In genomic region chr21:42878993-42879787, GRCh38 we compare ENCODE assay signal across 8 cellular contexts. TPM values are rescaled to one million over a fixed set of nuclear protein-coding genes. Genes with fewer than 3 reads are reported as not detected.
DNase-seq lines count a peak whose midpoint lies in the region; ATAC-seq, FAIRE-seq and TF ChIP-seq lines count a peak whose summit lies in the region.

TSS of gene WDR4 (minus strand) at chr21:42879539. CDS start at chr21:42879495, 44 bp downstream.

- H3K27ac ChIP-seq in HUES48 (ENCODE audit: low read depth, low read length) = peak within 1 kb of the TSS; percentile 99
- peak within 1 kb of the TSS; percentile 98 for H3K27ac ChIP-seq in H1 (ENCODE audit: low read depth, low read length)
- peak within 1 kb of the TSS; percentile 70 for H3K27ac ChIP-seq in mesenchymal stem cell (ENCODE audit: low read length, poor library complexity, severe bottlenecking)

- peaks cover 5% of the 10 kb centered on the region; the same call in 1 of the 2 replicates for H3K4me1 ChIP-seq in HUES48 (ENCODE audit: control insufficient read depth, insufficient read depth, low read length)
- H3K4me1 ChIP-seq in NT2/D1 (ENCODE audit: insufficient read depth, insufficient read length) = peaks cover 2% of the 10 kb centered on the region
- H3K4me1 ChIP-seq in H1 (replicated peaks in 1 of 4; ENCODE audit: control insufficient read depth in 3 of 4, insufficient read depth in 4 of 4, low read length in 3 of 4) = peaks cover 0 to 3% (median under 1%) of the 10 kb centered on the region in 4 experiments; a peak in 2 of 7 replicates
- peaks cover 3% of the 10 kb centered on the region for H3K4me1 ChIP-seq in mesenchymal stem cell (ENCODE audit: control insufficient read depth, insufficient read depth, low read depth, low read length)

- TF ChIP-seq RAD21 in H1 (IDR thresholded peaks at IDR 0.05 in 1 of 2, conservative IDR thresholded peaks at IDR 0.05 in 1 of 2; ENCODE audit: low read depth in 2 of 2, low read length in 2 of 2) = no peak

- H3K4me3 ChIP-seq in HUES48 (ENCODE audit: low read depth, low read length) (peak within 1 kb of the TSS; percentile 89), NT2/D1 (ENCODE audit: insufficient read length, low read depth) (peak within 1 kb of the TSS; percentile 100), H1 (ENCODE audit: extremely low read depth in 1 of 4, insufficient read depth in 2 of 4, low read depth in 3 of 4, low read length in 4 of 4) (peak within 1 kb of the TSS; percentile 69 to 93 (median 85)), mesenchymal stem cell (ENCODE audit: insufficient read depth in 1 of 2, low read depth in 1 of 2, low read length in 2 of 2) (peak within 1 kb of the TSS; percentile 88 to 97)

- peak within 1 kb of the TSS; percentile 98 for H3K9ac ChIP-seq in HUES48 (ENCODE audit: low read depth, low read length)
- peak within 1 kb of the TSS; percentile 100 for H3K9ac ChIP-seq in NT2/D1 (ENCODE audit: insufficient read length, low read depth)
- H3K9ac ChIP-seq in H1 (replicated peaks in 1 of 4; ENCODE audit: extremely low read depth in 1 of 4, low read depth in 3 of 4, low read length in 3 of 4) = peak within 1 kb of the TSS; percentile 96 to 98 (median 98)
- H3K9ac ChIP-seq in mesenchymal stem cell (ENCODE audit: low read length) = peak within 1 kb of the TSS; percentile 92

- H3K79me2 ChIP-seq in H1 (ENCODE audit: control insufficient read depth in 1 of 2, insufficient read depth in 2 of 2, low read length in 2 of 2) = peaks cover 13 to 42% of the 10 kb centered on the region in 2 experiments

- H3K27me3 Mint-ChIP-seq in Calu3 (ENCODE audit: unreplicated experiment) = no peaks in the 10 kb centered on the region
- H3K27me3 Mint-ChIP-seq in activated CD8-positive, alpha-beta memory T cell treated with anti-CD3 and anti-CD28 coated beads, Interleukin-2, amount 10 ng/mL, durations not matched to agents 7 days and 5 days = peaks cover 2% of the 10 kb centered on the region

- H3K79me1 ChIP-seq in H1 (ENCODE audit: low read depth, low read length) (peaks cover 4% of the 10 kb centered on the region; the same call in 1 of the 2 replicates), mesenchymal stem cell (replicated peaks; ENCODE audit: low read length, poor library complexity, severe bottlenecking) (peaks cover 18% of the 10 kb centered on the region)

- H3K36me3 ChIP-seq in HUES48 (ENCODE audit: control insufficient read depth, insufficient read depth, low read length) (peaks cover 27% of the 10 kb centered on the region), NT2/D1 (ENCODE audit: insufficient read depth, insufficient read length, low read length) (peaks cover 42% of the 10 kb centered on the region), H1 (ENCODE audit: control insufficient read depth in 2 of 4, insufficient read depth in 4 of 4, low read length in 3 of 4) (peaks cover 8 to 19% (median 12%) of the 10 kb centered on the region in 4 experiments; a peak in 6 of 8 replicates), mesenchymal stem cell (ENCODE audit: control insufficient read depth in 1 of 2, insufficient read depth in 2 of 2, low read depth in 1 of 2, low read length in 2 of 2) (peaks cover 13 to 21% of the 10 kb centered on the region in 2 experiments)

- peak within 1 kb of the TSS; percentile 63 for H3K27ac Mint-ChIP-seq in Calu3 (ENCODE audit: unreplicated experiment)
- H3K27ac Mint-ChIP-seq in activated CD8-positive, alpha-beta memory T cell treated with anti-CD3 and anti-CD28 coated beads, Interleukin-2, amount 10 ng/mL, durations not matched to agents 7 days and 5 days = peak within 1 kb of the TSS; percentile 95

- no peaks in the 10 kb centered on the region for H3K9me3 Mint-ChIP-seq in Calu3 (ENCODE audit: low read depth, unreplicated experiment)
- no peaks in the 10 kb centered on the region for H3K9me3 Mint-ChIP-seq in activated CD8-positive, alpha-beta memory T cell treated with anti-CD3 and anti-CD28 coated beads, Interleukin-2, amount 10 ng/mL, durations not matched to agents 7 days and 5 days (ENCODE audit: low read depth)

- BruUV-seq in Calu3 (replicated peaks; lab: Mats Ljungman, UMichigan) = no TSS peak

- WGBS in H1 (ENCODE audit: extremely low coverage in 1 of 2, insufficient coverage in 1 of 2, insufficient read length in 1 of 2, insufficient replicate concordance in 2 of 2, low coverage in 1 of 2, low lambda C conversion rate in 2 of 2, missing lambda C conversion rate in 1 of 2), 2 experiments = 2% methylated on average over 74 of the region's 80 CpGs; no CpG with 5 or more reads in 1 of the 2 experiments
- under 1% methylated on average over 79 of the region's 80 CpGs for WGBS in mesenchymal stem cell

- H3K4me2 ChIP-seq in H1 (ENCODE audit: insufficient read depth in 1 of 2, low read depth in 2 of 2, low read length in 2 of 2) (peak within 1 kb of the TSS; percentile 75 to 77), mesenchymal stem cell (ENCODE audit: low read length, poor library complexity, severe bottlenecking) (peak within 1 kb of the TSS; percentile 97)

- no peak; a peak in 1 of 3 replicates for TF ChIP-seq EP300 in H1 (IDR thresholded peaks at IDR 0.05; ENCODE audit: borderline replicate concordance in 1 of 2, low read depth in 2 of 2, low read length in 2 of 2)

- H4K20me1 ChIP-seq in H1 (replicated peaks in 1 of 2; ENCODE audit: control insufficient read depth in 1 of 2, insufficient read depth in 2 of 2, low read length in 2 of 2) = no peaks in the 10 kb centered on the region

- H3K9me3 ChIP-seq in HUES48 (ENCODE audit: control insufficient read depth, insufficient read depth, low read length) (no peaks in the 10 kb centered on the region), NT2/D1 (ENCODE audit: insufficient read depth, low read length) (no peaks in the 10 kb centered on the region), H1 (ENCODE audit: insufficient read depth in 2 of 2, low read depth in 1 of 2, low read length in 1 of 2) (no peaks in the 10 kb centered on the region), mesenchymal stem cell (ENCODE audit: control insufficient read depth, low read length) (no peaks in the 10 kb centered on the region)

- H3K23me2 ChIP-seq in H1 (ENCODE audit: low read depth, low read length) = peaks cover 11% of the 10 kb centered on the region

- H4K91ac ChIP-seq in H1 (replicated peaks; ENCODE audit: insufficient read length, low read length) = peak within 1 kb of the TSS; percentile 94
- peak within 1 kb of the TSS; percentile 93 for H4K91ac ChIP-seq in mesenchymal stem cell (ENCODE audit: low read length)

- H3K4ac ChIP-seq in H1 (replicated peaks; ENCODE audit: insufficient read length, low read depth, low read length) = peak within 1 kb of the TSS; percentile 57
- peak within 1 kb of the TSS; percentile 79 to 81 for H3K4ac ChIP-seq in mesenchymal stem cell (ENCODE audit: low read depth in 1 of 2, low read length in 2 of 2)

- peak; percentile 85 for ATAC-seq in GM21423 (IDR thresholded peaks at IDR 0.05; ENCODE audit: unreplicated experiment)
- ATAC-seq in activated CD8-positive, alpha-beta memory T cell treated with anti-CD3 and anti-CD28 coated beads, Interleukin-2, amount 10 ng/mL, durations not matched to agents 7 days and 5 days = peak; percentile 92

- no peak within 1 kb of the TSS for H2BK15ac ChIP-seq in H1 (ENCODE audit: low read length)
- H2BK15ac ChIP-seq in mesenchymal stem cell (ENCODE audit: low read depth, poor library complexity, severe bottlenecking) = peak within 1 kb of the TSS; percentile 96

- H3K56ac ChIP-seq in H1 (replicated peaks; ENCODE audit: insufficient read length, low read depth, low read length) = peak within 1 kb of the TSS; percentile 89

- H4K8ac ChIP-seq in H1 (ENCODE audit: extremely low read depth, insufficient read depth, low read length) (peak within 1 kb of the TSS; percentile 99), mesenchymal stem cell (ENCODE audit: low read length) (peak within 1 kb of the TSS; percentile 87)

- TF ChIP-seq CTCF in Calu3 (IDR thresholded peaks at IDR 0.05; ENCODE audit: unreplicated experiment) = no peak
- no peak for TF ChIP-seq CTCF in H1 (IDR thresholded peaks at IDR 0.05; ENCODE audit: control extremely low read depth in 1 of 3, insufficient read depth in 1 of 3, low read depth in 1 of 3, low read length in 3 of 3)

- intact Hi-C loops in Calu3 (cut with micrococcal nuclease; ENCODE audit: unreplicated experiment) = no loop called here

- no peak within 1 kb of the TSS for H2BK20ac ChIP-seq in H1 (ENCODE audit: low read length)

- CTCF ChIA-PET in Calu3 (lab: Charles Lee) (interaction anchor here (1.1 kb wide), 1 partner anchor 286 kb away, joined by 3 read pairs; no protein-coding TSS in a partner anchor), H1 (lab: Charles Lee; ENCODE audit: partially characterized antibody) (interaction anchor here (0.5 to 3.3 kb wide), 4 partner anchors 13 to 149 kb away, joined by 3 to 11 read pairs (median 4); partner anchors contain the start of gene NDUFV3)
- CTCF ChIA-PET in activated CD8-positive, alpha-beta memory T cell treated with anti-CD3 and anti-CD28 coated beads, Interleukin-2, amount 10 ng/mL, durations not matched to agents 7 days and 5 days (lab: Charles Lee) = interaction anchor here (1.1 to 1.3 kb wide), 2 partner anchors 14 to 286 kb away, joined by 6 read pairs; partner anchors contain the start of gene NDUFV3

- H3K18ac ChIP-seq in H1 (ENCODE audit: extremely low read depth, low read length) = peak within 1 kb of the TSS; percentile 91
- peak within 1 kb of the TSS; percentile 80 to 94 for H3K18ac ChIP-seq in mesenchymal stem cell (ENCODE audit: low read depth in 1 of 2, low read length in 2 of 2)

- H2BK5ac ChIP-seq in H1 (ENCODE audit: low read depth, low read length) (peak within 1 kb of the TSS; percentile 97), mesenchymal stem cell (ENCODE audit: low read depth, low read length, poor library complexity, severe bottlenecking) (no peak within 1 kb of the TSS)

- H3K23ac ChIP-seq in H1 (ENCODE audit: insufficient read length) = no peak within 1 kb of the TSS
- peak within 1 kb of the TSS in 1 of 2 experiments; percentile 84 for H3K23ac ChIP-seq in mesenchymal stem cell (ENCODE audit: low read length in 2 of 2)

- TF ChIP-seq POLR2A in H1 (IDR thresholded peaks at IDR 0.05; ENCODE audit: control extremely low read depth in 1 of 2, low read depth in 2 of 2, low read length in 2 of 2) = peak; percentile 85 to 99

- peak within 1 kb of the TSS; percentile 85 for H3K4me3 Mint-ChIP-seq in Calu3 (ENCODE audit: low read depth, unreplicated experiment)
- H3K4me3 Mint-ChIP-seq in activated CD8-positive, alpha-beta memory T cell treated with anti-CD3 and anti-CD28 coated beads, Interleukin-2, amount 10 ng/mL, durations not matched to agents 7 days and 5 days = peak within 1 kb of the TSS; percentile 92

- H2AFZ ChIP-seq in H1 (ENCODE audit: low read length) (peak within 1 kb of the TSS; percentile 78; the same call in 1 of the 2 replicates), mesenchymal stem cell (ENCODE audit: low read depth, low read length) (peak within 1 kb of the TSS; percentile 46)

- peaks cover 56% of the 10 kb centered on the region for H3K36me3 Mint-ChIP-seq in Calu3 (ENCODE audit: insufficient read depth, unreplicated experiment)
- H3K36me3 Mint-ChIP-seq in activated CD8-positive, alpha-beta memory T cell treated with anti-CD3 and anti-CD28 coated beads, Interleukin-2, amount 10 ng/mL, durations not matched to agents 7 days and 5 days = peaks cover 18% of the 10 kb centered on the region

- FAIRE-seq in H1 (lab: Jason Lieb, UNC) = peak; percentile 71

- no peaks in the 10 kb centered on the region for H3K27me3 ChIP-seq in HUES48 (ENCODE audit: control insufficient read depth, insufficient read depth, low read length)
- H3K27me3 ChIP-seq in NT2/D1 (ENCODE audit: insufficient read depth, insufficient read length) = no peaks in the 10 kb centered on the region
- no peaks in the 10 kb centered on the region for H3K27me3 ChIP-seq in H1 (replicated peaks in 1 of 4; ENCODE audit: control insufficient read depth in 3 of 4, extremely low read depth in 1 of 4, insufficient read depth in 3 of 4, low read length in 3 of 4)
- H3K27me3 ChIP-seq in mesenchymal stem cell (ENCODE audit: control insufficient read depth in 1 of 2, insufficient read depth in 1 of 2, low read length in 2 of 2) = no peaks in the 10 kb centered on the region

- H2BK120ac ChIP-seq in H1 (replicated peaks; ENCODE audit: low read depth, low read length) = no peak within 1 kb of the TSS
- H2BK120ac ChIP-seq in mesenchymal stem cell (ENCODE audit: low read depth, low read length) = peak within 1 kb of the TSS; percentile 54

- no peak within 1 kb of the TSS for H3K14ac ChIP-seq in H1 (ENCODE audit: insufficient read length)
- H3K14ac ChIP-seq in mesenchymal stem cell (ENCODE audit: low read length in 2 of 2) = peak within 1 kb of the TSS in 1 of 2 experiments; percentile 36

- H3K4me1 Mint-ChIP-seq in Calu3 (ENCODE audit: low read depth, unreplicated experiment) = no peaks in the 10 kb centered on the region
- H3K4me1 Mint-ChIP-seq in activated CD8-positive, alpha-beta memory T cell treated with anti-CD3 and anti-CD28 coated beads, Interleukin-2, amount 10 ng/mL, durations not matched to agents 7 days and 5 days = peaks cover 29% of the 10 kb centered on the region

- H2BK12ac ChIP-seq in H1 (ENCODE audit: low read depth, low read length) (peak within 1 kb of the TSS; percentile 44; the same call in 1 of the 2 replicates), mesenchymal stem cell (ENCODE audit: low read length in 2 of 2) (no peak within 1 kb of the TSS)

- H2AK5ac ChIP-seq in H1 (ENCODE audit: low read depth, low read length) (no peak within 1 kb of the TSS), mesenchymal stem cell (ENCODE audit: low read length, severe bottlenecking) (no peak within 1 kb of the TSS)

- peak within 1 kb of the TSS; percentile 80 for H4K5ac ChIP-seq in H1 (ENCODE audit: insufficient read length, low read depth, low read length)

- POLR2A ChIA-PET in H1 (lab: Charles Lee; ENCODE audit: partially characterized antibody) = interaction anchor here (0.6 to 4.8 kb wide), 21 partner anchors 7 to 850 kb away, joined by 3 to 41 read pairs (median 4); partner anchors contain the start of gene NDUFV3

- DNase-seq in Calu3 = peak; percentile 95
- DNase-seq in NT2/D1 (ENCODE audit: low read depth, low spot score) = peak; percentile 100
- peak; percentile 99 for DNase-seq in activated CD8-positive, alpha-beta memory T cell treated with anti-CD3 and anti-CD28 coated beads, Interleukin-2, amount 10 ng/mL, durations not matched to agents 7 days and 5 days
- DNase-seq in H1 (ENCODE audit: low read depth in 1 of 2, low spot score in 2 of 2) = peak; percentile 95 to 100
- DNase-seq in mesenchymal stem cell = peak; percentile 97
- DNase-seq in stimulated activated CD8-positive, alpha-beta memory T cell treated with anti-CD3 and anti-CD28 coated beads, Interleukin-12 subunit alpha, Interleukin-12 subunit beta, amount 100 ng/mL, for 24 hours (ENCODE audit: extremely low read depth) = peak; percentile 90

RNA-seq across cellular contexts. Expression of gene WDR4, which starts in this region (rescaled TPM):
- 29.9 and 32.0 TPM in 2 replicates for total RNA-seq in Calu3 (2022)
- total RNA-seq in activated CD8-positive, alpha-beta memory T cell treated with anti-CD3 and anti-CD28 coated beads, Interleukin-2, amount 10 ng/mL, durations not matched to agents 7 days and 5 days = 10 to 100 TPM; 39.7 to 43.6 TPM
- total RNA-seq in H1 (2021; fragmentation: NEBNext Ultra II Directional; extraction: Animal tissue kit (Norgen Biotek cat#: 25700)) = 43.1 and 47.8 TPM in 2 replicates
- polyA plus RNA-seq in H1 (2011; rRNA removed) = 28.9 and 45.5 TPM in 2 replicates
- 35.0 TPM for polyA plus RNA-seq in H1 (2011; cell fraction: cytosol; rRNA removed)
- 77.6 TPM for polyA plus RNA-seq in H1 (2011; cell fraction: nucleus; rRNA removed)
- 25.0 to 41.3 TPM (median 37.5 TPM) in 4 replicates for polyA plus RNA-seq in H1 (2012, experiment 1 of 2)
- 25.2 TPM for polyA plus RNA-seq in H1 (2012, experiment 2 of 2)
- 19.7 TPM for polyA plus RNA-seq in H1 (2013, experiment 1 of 2)
- 20.5 TPM for polyA plus RNA-seq in H1 (2013, experiment 2 of 2)
- 47.7 and 48.4 TPM in 2 replicates for polyA minus RNA-seq in H1 (2011; rRNA and poly(A)+ RNA removed)
- 20.1 TPM for polyA minus RNA-seq in H1 (2011; cell fraction: cytosol; rRNA and poly(A)+ RNA removed)
- polyA minus RNA-seq in H1 (2011; cell fraction: nucleus; rRNA and poly(A)+ RNA removed) = 70.6 TPM
- 6.9 TPM for polyA plus RNA-seq in mesenchymal stem cell (2013, experiment 1 of 2)
- polyA plus RNA-seq in mesenchymal stem cell (2013, experiment 2 of 2) = 6.9 TPM

Comparison
In these comparisons a context has a peak if more than half of its experiments do, and no peak if none do; other contexts are left out.
1. Peak in every context shown above with its lines: DNase-seq, ATAC-seq, H3K4me3 ChIP-seq and H3K27ac ChIP-seq.